In genomic region chr6:41471064-41471895, GRCh38 we compare ENCODE assay signal across 19 cellular contexts.
A peak's percentile ranks its signal among the peaks of the same experiment; 100 is the strongest.
DNase-seq lines count a peak whose midpoint lies in the region; ATAC-seq, FAIRE-seq and TF ChIP-seq lines count a peak whose summit lies in the region.
"Had no signal": no experiment of that assay in that cellular context is flagged by ENCODE, and none has a peak within 500 bp of the region (broad histone marks: within the 10 kb centered on the region; RNA-seq: fewer than 3 reads in every experiment).

No MANE protein-coding gene starts in this region.

- H4K20me1 ChIP-seq in H9 (ENCODE audit: control insufficient read depth, insufficient read depth, insufficient read length) (no peaks in the 10 kb centered on the region), astrocyte (ENCODE audit: insufficient read depth, low read length) (no peaks in the 10 kb centered on the region)

- DNase-seq in A673 (ENCODE audit: low spot score), result no peak
- DNase-seq in H9, result no peak
- DNase-seq in astrocyte (ENCODE audit: low read depth), result no peak
- no peak for DNase-seq in nephron progenitor cell
- DNase-seq in A172 (ENCODE audit: low spot score), result no peak
- DNase-seq in globus pallidus (ENCODE audit: low spot score), result no peak
- DNase-seq in kidney glomerular epithelial cell (lab: John Stamatoyannopoulos, UW), result no peak
- no peak for DNase-seq in CD4-positive, alpha-beta T cell
- DNase-seq: ACHN; activated naive CD4-positive, alpha-beta T cell; activated T-cell treated with anti-CD3 and anti-CD28 coated beads for 4 hours; CD4-positive, CD25-positive, alpha-beta regulatory T cell; effector memory CD4-positive, alpha-beta T cell; NCI-H1694 treated with DMSO at 0.1 percent for 48 hours; NCI-H748 treated with DMSO at 0.1 percent for 48 hours; SHP77 had no signal

- no peaks in the 10 kb centered on the region; a peak in 2 of 5 replicates for H3K9me3 Mint-ChIP-seq in H9
- H3K9me3 Mint-ChIP-seq in astrocyte (ENCODE audit: unreplicated experiment), result no peaks in the 10 kb centered on the region
- H3K9me3 Mint-ChIP-seq in nephron progenitor cell, result no peaks in the 10 kb centered on the region
- H3K9me3 Mint-ChIP-seq in CD4-positive, alpha-beta T cell, result no peaks in the 10 kb centered on the region

- H2BK15ac ChIP-seq in H9 (ENCODE audit: low read depth, low read length), result no peak overlapping the region

- no peak for FAIRE-seq in astrocyte (lab: Jason Lieb, UNC)
- FAIRE-seq: GM18507 had no signal

- H3K23me2 ChIP-seq in H9 (ENCODE audit: insufficient read length, low read depth, low read length, poor library complexity, severe bottlenecking), result peaks cover 13% of the 10 kb centered on the region

- peak overlapping the region; percentile 33 for H3K4me3 ChIP-seq in A673 (ENCODE audit: low read depth, low read length, poor library complexity, severe bottlenecking)
- no peak overlapping the region for H3K4me3 ChIP-seq in astrocyte (ENCODE audit: insufficient read depth, low read depth, low read length)
- H3K4me3 ChIP-seq: ovary had no signal

- CTCF ChIA-PET in A673 (lab: Charles Lee), result no interaction called here
- CTCF ChIA-PET in CD4-positive, alpha-beta T cell (lab: Charles Lee), result no interaction called here

- H3K4me2 ChIP-seq in H9 (ENCODE audit: insufficient read depth, insufficient read length, low read length) (peak overlapping the region; percentile 77), astrocyte (ENCODE audit: low read length) (peak overlapping the region; percentile 85)

- H3T11ph ChIP-seq in H9 (ENCODE audit: low read length), result no peak overlapping the region

- H2AFZ ChIP-seq in H9 (ENCODE audit: low read length) (no peak overlapping the region), astrocyte (ENCODE audit: low read depth, low read length) (peak overlapping the region; percentile 4)

- H3K27me3 Mint-ChIP-seq in H9 (ENCODE audit: low read depth), result peaks cover 98% of the 10 kb centered on the region
- peaks cover 44% of the 10 kb centered on the region for H3K27me3 Mint-ChIP-seq in astrocyte (ENCODE audit: low read depth, unreplicated experiment)
- peaks cover 74% of the 10 kb centered on the region for H3K27me3 Mint-ChIP-seq in nephron progenitor cell (ENCODE audit: low read depth, poor library complexity)
- H3K27me3 Mint-ChIP-seq in CD4-positive, alpha-beta T cell, result peaks cover 81% of the 10 kb centered on the region

- H2BK5ac ChIP-seq in H9 (ENCODE audit: insufficient read length, low read length), result no peak overlapping the region

- peaks cover 34 to 47% of the 10 kb centered on the region in 2 experiments for H3K4me1 Mint-ChIP-seq in H9
- peaks cover 17% of the 10 kb centered on the region for H3K4me1 Mint-ChIP-seq in astrocyte (ENCODE audit: low read depth, unreplicated experiment)
- peaks cover 68% of the 10 kb centered on the region for H3K4me1 Mint-ChIP-seq in nephron progenitor cell
- peaks cover 6% of the 10 kb centered on the region for H3K4me1 Mint-ChIP-seq in CD4-positive, alpha-beta T cell (ENCODE audit: low read depth)

- no peak overlapping the region for H4K5ac ChIP-seq in H9 (ENCODE audit: insufficient read length, low read depth, low read length)

- no peak overlapping the region for H2BK20ac ChIP-seq in H9 (ENCODE audit: low read depth, low read length, poor library complexity, severe bottlenecking)

- H4K8ac ChIP-seq in H9 (replicated peaks; ENCODE audit: insufficient read length, low read depth, low read length), result no peak overlapping the region

- H3K56ac ChIP-seq in H9 (ENCODE audit: insufficient read length, low read depth, low read length), result no peak overlapping the region

- TF ChIP-seq CTCF in A673 (conservative IDR thresholded peaks at IDR 0.05; ENCODE audit: low read depth, low read length), result no peak
- no peak for TF ChIP-seq CTCF in H9 (conservative IDR thresholded peaks at IDR 0.05)
- no peak for TF ChIP-seq CTCF in astrocyte (IDR thresholded peaks at IDR 0.05; ENCODE audit: insufficient read depth, low read depth, low read length)
- no peak for TF ChIP-seq CTCF in nephron progenitor cell (IDR thresholded peaks at IDR 0.05)
- TF ChIP-seq CTCF in CD4-positive, alpha-beta T cell (IDR thresholded peaks at IDR 0.05), result no peak

- intact Hi-C loops in A673 (cut with micrococcal nuclease; ENCODE audit: unreplicated experiment), result no loop called here
- intact Hi-C loops in CD4-positive, alpha-beta T cell (cut with DNase I, micrococcal nuclease), result no loop called here

- no TSS peak for BruUV-seq in A673 (replicated peaks; lab: Mats Ljungman, UMichigan)

- H3K27me3 ChIP-seq in A673 (replicated peaks; ENCODE audit: insufficient read depth, low read depth, low read length, poor library complexity), result no peaks in the 10 kb centered on the region
- H3K27me3 ChIP-seq in H9 (ENCODE audit: insufficient read depth, low read length), result peaks cover 26% of the 10 kb centered on the region; the same call in 1 of the 2 replicates
- H3K27me3 ChIP-seq in astrocyte (ENCODE audit: insufficient read depth, low read length), result peaks cover 6% of the 10 kb centered on the region
- H3K27me3 ChIP-seq in CD4-positive, alpha-beta T cell (ENCODE audit: control insufficient read depth, insufficient read depth, low read length), result peaks cover 45% of the 10 kb centered on the region
- H3K27me3 ChIP-seq: ovary had no signal

- peak overlapping the region; percentile 46 for H3K27ac ChIP-seq in A673 (ENCODE audit: low read depth, low read length, poor library complexity, severe bottlenecking)
- H3K27ac ChIP-seq in H9 (ENCODE audit: insufficient read length, low read depth, low read length), result no peak overlapping the region
- H3K27ac ChIP-seq in astrocyte (ENCODE audit: low read depth, low read length), result no peak overlapping the region
- no peak overlapping the region for H3K27ac ChIP-seq in CD4-positive, alpha-beta T cell (ENCODE audit: low read depth, low read length)
- H3K27ac ChIP-seq: ovary, sigmoid colon had no signal

- H4K91ac ChIP-seq in H9 (ENCODE audit: insufficient read length, low read depth, low read length), result no peak overlapping the region

- no CpG with 5 or more reads among the region's 13 CpGs for WGBS in H9 (ENCODE audit: extremely low coverage, insufficient read length, low lambda C conversion rate)

- peak overlapping the region; percentile 53 to 72; a peak in 4 of 5 replicates for H3K4me3 Mint-ChIP-seq in H9
- no peak overlapping the region for H3K4me3 Mint-ChIP-seq in astrocyte (ENCODE audit: unreplicated experiment)
- H3K4me3 Mint-ChIP-seq in nephron progenitor cell, result peak overlapping the region; percentile 64
- H3K4me3 Mint-ChIP-seq in CD4-positive, alpha-beta T cell, result no peak overlapping the region

- no peak overlapping the region for H3K9ac ChIP-seq in H9 (ENCODE audit: extremely low read depth, insufficient read length, low read length)
- H3K9ac ChIP-seq in astrocyte (ENCODE audit: low read length), result no peak overlapping the region

- H3K36me3 Mint-ChIP-seq in H9 (ENCODE audit: insufficient read depth in 1 of 3, low read depth in 3 of 3) (no peaks in the 10 kb centered on the region; a peak in 1 of 7 replicates), astrocyte (ENCODE audit: low read depth, unreplicated experiment) (peaks cover 6% of the 10 kb centered on the region), nephron progenitor cell (ENCODE audit: low read depth) (no peaks in the 10 kb centered on the region)
- no peaks in the 10 kb centered on the region for H3K36me3 Mint-ChIP-seq in CD4-positive, alpha-beta T cell (ENCODE audit: low read depth)
- H3K36me3 Mint-ChIP-seq: CD4-positive, CD25-positive, alpha-beta regulatory T cell had no signal

- H3K18ac ChIP-seq in H9 (ENCODE audit: insufficient read length, low read depth, low read length), result no peak overlapping the region

- no peak overlapping the region for H2BK12ac ChIP-seq in H9 (ENCODE audit: insufficient read length, low read depth, low read length)

- H3K79me2 ChIP-seq in H9 (ENCODE audit: insufficient read depth, low read length) (no peaks in the 10 kb centered on the region), astrocyte (ENCODE audit: insufficient read depth, low read length) (no peaks in the 10 kb centered on the region)

- no peak overlapping the region for H3K14ac ChIP-seq in H9 (ENCODE audit: insufficient read depth, low read length)

- POLR2A ChIA-PET in A673 (lab: Charles Lee; ENCODE audit: low non-redundant PET), result interaction anchor here (0.6 kb wide), 1 partner anchor 40 kb away, joined by 4 read pairs; no protein-coding TSS in a partner anchor
- POLR2A ChIA-PET in CD4-positive, alpha-beta T cell (lab: Charles Lee), result no interaction called here

- no peak overlapping the region for H3K4ac ChIP-seq in H9 (ENCODE audit: low read depth, low read length)

- no peak overlapping the region for H2BK120ac ChIP-seq in H9 (ENCODE audit: low read depth, low read length, poor library complexity, severe bottlenecking)

- no peaks in the 10 kb centered on the region for H3K79me1 ChIP-seq in H9 (ENCODE audit: insufficient read depth, low read depth, low read length, poor library complexity, severe bottlenecking)

- H3K27ac Mint-ChIP-seq in H9 (no peak overlapping the region; a peak in 1 of 7 replicates), astrocyte (ENCODE audit: unreplicated experiment) (peak overlapping the region; percentile 47), nephron progenitor cell (no peak overlapping the region)
- H3K27ac Mint-ChIP-seq in CD4-positive, alpha-beta T cell, result no peak overlapping the region
- H3K27ac Mint-ChIP-seq: CD4-positive, CD25-positive, alpha-beta regulatory T cell had no signal

- no peak overlapping the region for H2AK5ac ChIP-seq in H9 (ENCODE audit: insufficient read length, low read length)

- H3K9me3 ChIP-seq in A673 (ENCODE audit: low read depth, low read length, poor library complexity, severe bottlenecking) (no peaks in the 10 kb centered on the region), H9 (ENCODE audit: control insufficient read depth, low read depth, low read length) (no peaks in the 10 kb centered on the region), astrocyte (ENCODE audit: insufficient read depth, low read depth, low read length) (no peaks in the 10 kb centered on the region)
- no peaks in the 10 kb centered on the region for H3K9me3 ChIP-seq in CD4-positive, alpha-beta T cell (ENCODE audit: control insufficient read depth, low read length)
- H3K9me3 ChIP-seq: ovary, sigmoid colon had no signal

- H3K4me1 ChIP-seq in A673 (ENCODE audit: insufficient read depth, low read length, poor library complexity, severe bottlenecking), result peaks cover 21% of the 10 kb centered on the region
- H3K4me1 ChIP-seq in H9 (ENCODE audit: insufficient read depth, low read length), result peaks cover 8% of the 10 kb centered on the region; the same call in 1 of the 2 replicates
- peaks cover 18% of the 10 kb centered on the region for H3K4me1 ChIP-seq in astrocyte (ENCODE audit: insufficient read depth, low read length)

- H3K36me3 ChIP-seq in A673 (ENCODE audit: insufficient read depth, low read length, poor library complexity, severe bottlenecking), result no peaks in the 10 kb centered on the region
- H3K36me3 ChIP-seq in astrocyte (ENCODE audit: insufficient read depth, low read length), result no peaks in the 10 kb centered on the region
- H3K36me3 ChIP-seq: ovary, sigmoid colon had no signal

- no peak for ATAC-seq in CD4-positive, alpha-beta T cell (ENCODE audit: poor library complexity)

- H3K23ac ChIP-seq in H9 (ENCODE audit: insufficient read length, low read depth, low read length), result no peak overlapping the region

Comparison
In these comparisons a context has a peak if more than half of its experiments do, and no peak if none do; other contexts are left out.
1. H3K4me3 Mint-ChIP-seq: peak in H9 (2 of 2) and nephron progenitor cell (single experiment); none in astrocyte (single experiment) and CD4-positive, alpha-beta T cell (single experiment).